1 cellular context compared by ENCODE assay signal in genomic region chr1:2528016-2528415, GRCh38.
TF ChIP-seq lines count a peak whose summit lies in the region.

No MANE protein-coding gene starts in this region.

TF ChIP-seq in H1, 55 proteins besides CTCF, POLR2A, EP300 and RAD21:
- no peak for TF ChIP-seq BACH1 (IDR thresholded peaks at IDR 0.05; ENCODE audit: low read length)
- no peak for TF ChIP-seq GABPA (IDR thresholded peaks at IDR 0.05; ENCODE audit: borderline replicate concordance, insufficient read depth, low read length)
- TF ChIP-seq ATF2 (IDR thresholded peaks at IDR 0.05; ENCODE audit: low read length): no peak
